25 cellular contexts compared by ENCODE assay signal in the genomic region with DNA sequence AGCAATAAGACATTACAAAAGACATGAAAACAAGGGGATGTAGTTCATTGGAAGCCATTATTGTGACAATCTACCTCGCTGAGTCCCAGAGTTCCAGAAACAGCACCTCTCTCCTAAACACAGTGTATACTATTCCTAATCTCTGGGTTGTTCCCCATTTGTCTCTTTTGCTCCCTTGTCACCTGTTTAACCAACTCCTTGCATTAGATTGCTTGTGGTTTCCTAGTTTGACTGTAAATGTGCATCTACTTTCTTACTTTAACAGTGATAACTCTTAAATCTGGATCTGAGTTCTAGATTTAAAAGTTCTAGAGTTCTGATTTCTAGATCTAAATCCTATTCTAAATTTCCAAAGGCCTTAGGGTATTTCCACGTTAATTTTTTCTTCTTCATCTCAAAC.
"Had no signal": no experiment of that assay in that cellular context is flagged by ENCODE, and none has a peak within 500 bp of the region (broad histone marks: within the 10 kb centered on the region; RNA-seq: fewer than 3 reads in every experiment).

No MANE protein-coding gene starts in this region.

- H3K27me3 ChIP-seq: adrenal gland, body of pancreas, breast epithelium had no signal

- H3K9me3 Mint-ChIP-seq: activated CD4-positive, alpha-beta T cell treated with anti-CD3 and anti-CD28 coated beads, Interleukin-2, amount 10 ng/mL, durations not matched to agents 7 days and 5 days; activated T-cell treated with anti-CD3 and anti-CD28 coated beads, Interleukin-2, amount 50 U/mL, for 24 hours had no signal

- DNase-seq: activated CD4-positive, alpha-beta T cell treated with anti-CD3 and anti-CD28 coated beads, Interleukin-2, amount 10 ng/mL, durations not matched to agents 7 days and 5 days; activated CD4-positive, alpha-beta T cell treated with anti-CD3 and anti-CD28 coated beads, Interleukin-2, amount 50 U/mL, for 48 hours; activated CD8-positive, alpha-beta T cell treated with anti-CD3 and anti-CD28 coated beads, Interleukin-2, amount 10 ng/mL, durations not matched to agents 7 days and 5 days; activated gamma-delta T cell; activated naive CD4-positive, alpha-beta T cell treated with Interleukin-2 at 50 U/mL for 16 hours; activated T-cell treated with anti-CD3 and anti-CD28 coated beads, Interleukin-2, amount 50 U/mL, for 24 hours; adrenal gland; body of pancreas; Karpas-422; MV-4-11; NCI-H1092; NCI-H1436 treated with DMSO at 0.1 percent for 48 hours; NCI-H1694 treated with DMSO at 0.1 percent for 48 hours; NCI-H2029; NCI-H345; NCI-H524 treated with DMSO at 0.1 percent for 48 hours; NCI-H748 treated with DMSO at 0.1 percent for 48 hours; OCI-M1; Right ventricle myocardium superior; SW 1271; T-helper 1 cell; T-helper 9 cell had no signal

- H3K4me3 ChIP-seq: adrenal gland, body of pancreas, breast epithelium had no signal

- H3K4me3 Mint-ChIP-seq: activated CD4-positive, alpha-beta T cell treated with anti-CD3 and anti-CD28 coated beads, Interleukin-2, amount 10 ng/mL, durations not matched to agents 7 days and 5 days; activated CD8-positive, alpha-beta T cell treated with anti-CD3 and anti-CD28 coated beads, Interleukin-2, amount 10 ng/mL, durations not matched to agents 7 days and 5 days; activated T-cell treated with anti-CD3 and anti-CD28 coated beads, Interleukin-2, amount 50 U/mL, for 24 hours had no signal

- H3K36me3 ChIP-seq: adrenal gland, breast epithelium had no signal

- H3K9me3 ChIP-seq: adrenal gland, body of pancreas, breast epithelium had no signal

- H3K36me3 Mint-ChIP-seq: activated naive CD4-positive, alpha-beta T cell treated with anti-CD3 and anti-CD28 coated beads, Interleukin-2, amount 50 U/mL, for 72 hours had no signal

- H3K4me1 Mint-ChIP-seq: activated CD4-positive, alpha-beta T cell treated with anti-CD3 and anti-CD28 coated beads, Interleukin-2, amount 10 ng/mL, durations not matched to agents 7 days and 5 days had no signal

- ATAC-seq: activated CD8-positive, alpha-beta T cell treated with anti-CD3 and anti-CD28 coated beads, Interleukin-2, amount 10 ng/mL, durations not matched to agents 7 days and 5 days; activated naive CD4-positive, alpha-beta T cell treated with anti-CD3 and anti-CD28 coated beads, Interleukin-2, amount 50 U/mL, for 72 hours; body of pancreas had no signal

- H3K27me3 Mint-ChIP-seq: activated T-cell treated with anti-CD3 and anti-CD28 coated beads, Interleukin-2, amount 50 U/mL, for 24 hours had no signal

- H3K27ac Mint-ChIP-seq: activated CD4-positive, alpha-beta T cell treated with anti-CD3 and anti-CD28 coated beads, Interleukin-2, amount 10 ng/mL, durations not matched to agents 7 days and 5 days; activated CD8-positive, alpha-beta T cell treated with anti-CD3 and anti-CD28 coated beads, Interleukin-2, amount 10 ng/mL, durations not matched to agents 7 days and 5 days; activated naive CD4-positive, alpha-beta T cell treated with anti-CD3 and anti-CD28 coated beads, Interleukin-2, amount 50 U/mL, for 72 hours; activated T-cell treated with anti-CD3 and anti-CD28 coated beads, Interleukin-2, amount 50 U/mL, for 24 hours; activated T-helper 2 cell treated with anti-CD3 and anti-CD28 coated beads, Interferon-gamma antibody, Interleukin-2, Interleukin-4, amounts not matched to agents 10 μg/mL and 5 μg/mL and 100 μg/mL, durations not matched to agents 14 hours and 24 hours and 36 hours had no signal

- H3K27ac ChIP-seq: adrenal gland, body of pancreas, breast epithelium had no signal

- H3K4me1 ChIP-seq: adrenal gland, body of pancreas, breast epithelium had no signal
